In genomic region chr11:16088774-16089173, GRCh38 we compare ENCODE assay signal across 31 cellular contexts.
"Had no signal": no experiment of that assay in that cellular context is flagged by ENCODE, and none has a peak within 500 bp of the region (broad histone marks: within the 10 kb centered on the region; RNA-seq: fewer than 3 reads in every experiment).

No MANE protein-coding gene starts in this region.

- H3K27me3 ChIP-seq: adrenal gland, body of pancreas, esophagus squamous epithelium, gastroesophageal sphincter had no signal

- H3K4me3 ChIP-seq: adrenal gland, body of pancreas, esophagus squamous epithelium, gastroesophageal sphincter had no signal

- H3K27ac ChIP-seq: adrenal gland, body of pancreas, esophagus squamous epithelium, gastroesophageal sphincter, WERI-Rb-1 had no signal

- H3K36me3 ChIP-seq: adrenal gland, esophagus squamous epithelium, gastroesophageal sphincter, WERI-Rb-1 had no signal

- FAIRE-seq: colon had no signal

- ATAC-seq: activated CD4-positive, CD25-positive, alpha-beta regulatory T cell treated with anti-CD3 and anti-CD28 coated beads, Interleukin-2, amount 50 U/mL, for 24 hours; activated CD8-positive, alpha-beta T cell treated with anti-CD3 and anti-CD28 coated beads for 36 hours; activated naive CD8-positive, alpha-beta T cell treated with anti-CD3 and anti-CD28 coated beads, Interleukin-2, amount 50 U/mL, for 24 hours; activated T-cell treated with anti-CD3 and anti-CD28 coated beads, Interleukin-2, amount 50 U/mL, for 4 hours; activated T-helper 17 cell treated with anti-CD3 and anti-CD28 coated beads, Interleukin-2, amount 50 U/mL, for 72 hours; body of pancreas; effector memory CD8-positive, alpha-beta T cell; gastroesophageal sphincter; T-helper 17 cell had no signal

- H3K9me3 ChIP-seq: adrenal gland, body of pancreas, esophagus squamous epithelium, gastroesophageal sphincter had no signal

- DNase-seq: activated B cell treated with CpG ODN at 0.5 μM for 24 hours; activated CD4-positive, alpha-beta T cell treated with anti-CD3 and anti-CD28 coated beads for 48 hours; activated CD4-positive, alpha-beta T cell treated with anti-CD3 and anti-CD28 coated beads, Interleukin-2, amount 50 U/mL, for 1 hour; activated CD4-positive, alpha-beta T cell treated with anti-CD3 and anti-CD28 coated beads, Interleukin-2, amount 50 U/mL, for 48 hours; activated CD8-positive, alpha-beta memory T cell treated with anti-CD3 and anti-CD28 coated beads for 24 hours; activated CD8-positive, alpha-beta T cell treated with anti-CD3 and anti-CD28 coated beads for 36 hours; activated effector memory CD4-positive, alpha-beta T cell treated with Interleukin-2 at 50 U/mL for 16 hours; activated gamma-delta T cell treated with Interleukin-2 at 50 U/mL for 16 hours; activated naive CD4-positive, alpha-beta T cell treated with anti-CD3 and anti-CD28 coated beads for 36 hours; activated naive CD8-positive, alpha-beta T cell treated with anti-CD3 and anti-CD28 coated beads for 36 hours; activated naive CD8-positive, alpha-beta T cell treated with anti-CD3 and anti-CD28 coated beads, Interleukin-2, amount 50 U/mL, for 24 hours; activated T-cell treated with anti-CD3 and anti-CD28 coated beads, Interleukin-2, amount 50 U/mL, for 4 hours; adrenal gland; amygdala; aorta; body of pancreas; caudate nucleus; cortex of kidney; dermis blood vessel endothelial cell; effector CD4-positive, alpha-beta T cell; effector memory CD8-positive, alpha-beta T cell; esophagus squamous epithelium; foreskin melanocyte; T-helper 1 cell; T-helper 17 cell; T1000; WERI-Rb-1 had no signal

- H3K4me1 ChIP-seq: adrenal gland, body of pancreas had no signal
